In genomic region chr3:195954052-195954751, GRCh38 we compare ENCODE assay signal across 8 cellular contexts. TPM values are rescaled to one million over a fixed set of nuclear protein-coding genes. Genes with fewer than 3 reads are reported as not detected.
A peak's percentile ranks its signal among the peaks of the same experiment; 100 is the strongest.
DNase-seq lines count a peak whose midpoint lies in the region; ATAC-seq and TF ChIP-seq lines count a peak whose summit lies in the region.
"Not testable (repeated sequence)": the region's sequence is repeated elsewhere in the genome, so short reads cannot be mapped to it uniquely, and the experiment has no call there.

No MANE protein-coding gene starts in this region.

- H3K27me3 ChIP-seq in adipocyte (replicated peaks; ENCODE audit: control insufficient read depth, insufficient read depth, low read length); neural cell (ENCODE audit: insufficient read depth, low read depth, low read length): not testable (repeated sequence)

- intact Hi-C loops in head of caudate nucleus (cut with DNase I) = not testable (repeated sequence)

- peak overlapping the region; percentile 54 for H3K4me3 ChIP-seq in adipocyte (ENCODE audit: low read length)
- peak overlapping the region; percentile 57 for H3K4me3 ChIP-seq in neural cell (ENCODE audit: low read length)

- not testable (repeated sequence) for H3K27me3 Mint-ChIP-seq in T-helper 17 cell

- not testable (repeated sequence) for H3K27ac ChIP-seq in neural cell (ENCODE audit: low read length)

- H4K20me1 ChIP-seq in neural cell (ENCODE audit: insufficient read depth) = not testable (repeated sequence)

- not testable (repeated sequence) for H3F3A ChIP-seq in neural cell (ENCODE audit: insufficient read depth, low read length, poor library complexity, severe bottlenecking)

- not testable (repeated sequence) for TF ChIP-seq RAD21 in neural cell (conservative IDR thresholded peaks at IDR 0.05)

- DNase-seq in EH (ENCODE audit: low read depth) (peak; percentile 77), T-helper 17 cell (peak; percentile 31 to 62 (median 42)), adipocyte (ENCODE audit: low read depth) (peak; percentile 76), head of caudate nucleus (peak in 37 of 42 donors; percentile 19 to 93 (median 75))
- DNase-seq in stimulated activated CD8-positive, alpha-beta memory T cell treated with anti-CD3 and anti-CD28 coated beads, Interleukin-4, amount 100 ng/mL, for 48 hours = peak; percentile 85

- not testable (repeated sequence) for H3K79me2 ChIP-seq in neural cell (replicated peaks; ENCODE audit: insufficient read depth, low read length)

- not testable (repeated sequence) for TF ChIP-seq EP300 in neural cell (conservative IDR thresholded peaks at IDR 0.05; ENCODE audit: poor library complexity, severe bottlenecking)

- not testable (repeated sequence) for H3K36me3 Mint-ChIP-seq in T-helper 17 cell (ENCODE audit: low read depth)

- H3K4me3 Mint-ChIP-seq in T-helper 17 cell = peak overlapping the region; percentile 83

- H2AFZ ChIP-seq in neural cell (ENCODE audit: low read depth, low read length) = not testable (repeated sequence)

- not testable (repeated sequence) for H3K9me3 ChIP-seq in T-helper 17 cell (ENCODE audit: control insufficient read depth, low read length, poor library complexity, severe bottlenecking); adipocyte (ENCODE audit: control insufficient read depth, low read length); neural cell (ENCODE audit: low read length)

- peak overlapping the region; percentile 29 for H3K9ac ChIP-seq in adipocyte (ENCODE audit: low read length)
- not testable (repeated sequence) for H3K9ac ChIP-seq in neural cell (ENCODE audit: low read length)

- ATAC-seq in GM21390 (IDR thresholded peaks at IDR 0.05; ENCODE audit: unreplicated experiment) (peak; percentile 99), HG03457 (IDR thresholded peaks at IDR 0.05; ENCODE audit: unreplicated experiment) (peak; percentile 97), T-helper 17 cell (peak; percentile 92)

- not testable (repeated sequence) for TF ChIP-seq CTCF in neural cell (IDR thresholded peaks at IDR 0.05; ENCODE audit: poor library complexity, severe bottlenecking)

- H3K27ac Mint-ChIP-seq in T-helper 17 cell = peak overlapping the region; percentile 21

- not testable (repeated sequence) for H3K36me3 ChIP-seq in adipocyte (ENCODE audit: control insufficient read depth, insufficient read depth, low read length, severe bottlenecking); neural cell (ENCODE audit: insufficient read depth, low read length)

- peaks cover 18% of the 10 kb centered on the region for H3K4me1 Mint-ChIP-seq in T-helper 17 cell

- H3K9me2 ChIP-seq in neural cell (ENCODE audit: insufficient read depth, low read length) = not testable (repeated sequence)

- H3K4me2 ChIP-seq in neural cell (ENCODE audit: low read length) = not testable (repeated sequence)

- H3K4me1 ChIP-seq in adipocyte (ENCODE audit: control insufficient read depth, insufficient read depth, low read length) = not testable (repeated sequence)

TF ChIP-seq in neural cell, 6 proteins besides CTCF, POLR2A, EP300 and RAD21:
- peak; percentile 38 for TF ChIP-seq POLR2AphosphoS5 (IDR thresholded peaks at IDR 0.05)

RNA-seq across cellular contexts. Expression of gene TNK2, which starts 45.9 kb away (rescaled TPM):
- 100 to 1,000 TPM; 123 to 125 TPM for total RNA-seq in T-helper 17 cell
- polyA plus RNA-seq in neural cell = 16.3 and 22.4 TPM in 2 replicates
- polyA minus RNA-seq in neural cell = 15.4 and 21.2 TPM in 2 replicates
